In the genomic region with DNA sequence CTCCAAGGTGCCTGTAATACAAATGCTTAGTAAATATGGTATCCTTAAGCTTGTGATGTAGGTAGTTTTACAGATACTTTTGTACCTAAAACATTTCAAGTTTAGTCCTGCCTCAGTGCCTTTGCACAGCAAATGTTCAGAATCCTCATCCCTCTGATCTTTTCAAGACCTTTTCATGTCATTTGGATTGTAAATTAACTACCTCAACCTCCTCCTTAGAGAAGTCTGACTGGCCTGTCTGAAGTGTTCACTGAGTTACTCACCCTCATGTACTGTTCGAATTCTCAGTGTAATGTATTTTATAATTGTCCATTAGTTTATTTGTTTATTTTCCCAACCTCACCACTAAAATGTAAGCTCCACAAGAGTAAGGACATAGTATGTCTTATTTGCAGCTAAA, we compare ENCODE assay signal across 2 cellular contexts.
TF ChIP-seq lines count a peak whose summit lies in the region.

No MANE protein-coding gene starts in this region.

TF ChIP-seq in IMR-90, 13 proteins besides CTCF, POLR2A, EP300 and RAD21:
- TF ChIP-seq, protein P1, sequence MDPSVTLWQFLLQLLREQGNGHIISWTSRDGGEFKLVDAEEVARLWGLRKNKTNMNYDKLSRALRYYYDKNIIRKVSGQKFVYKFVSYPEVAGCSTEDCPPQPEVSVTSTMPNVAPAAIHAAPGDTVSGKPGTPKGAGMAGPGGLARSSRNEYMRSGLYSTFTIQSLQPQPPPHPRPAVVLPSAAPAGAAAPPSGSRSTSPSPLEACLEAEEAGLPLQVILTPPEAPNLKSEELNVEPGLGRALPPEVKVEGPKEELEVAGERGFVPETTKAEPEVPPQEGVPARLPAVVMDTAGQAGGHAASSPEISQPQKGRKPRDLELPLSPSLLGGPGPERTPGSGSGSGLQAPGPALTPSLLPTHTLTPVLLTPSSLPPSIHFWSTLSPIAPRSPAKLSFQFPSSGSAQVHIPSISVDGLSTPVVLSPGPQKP (IDR thresholded peaks at IDR 0.05; ENCODE audit: borderline replicate concordance, low read depth, low read length), result no peak
- TF ChIP-seq FOS (IDR thresholded peaks at IDR 0.05; ENCODE audit: low read depth, low read length) (no peak), RFX5 (IDR thresholded peaks at IDR 0.05; ENCODE audit: low read depth, low read length) (no peak), SMC3 (IDR thresholded peaks at IDR 0.05; ENCODE audit: low read depth, low read length) (no peak), BHLHE40 (IDR thresholded peaks at IDR 0.05; ENCODE audit: low read depth, low read length) (no peak), CEBPB (IDR thresholded peaks at IDR 0.05; ENCODE audit: low read depth, low read length) (no peak), MAFK (IDR thresholded peaks at IDR 0.05; ENCODE audit: low read depth, low read length) (no peak), RCOR1 (IDR thresholded peaks at IDR 0.05; ENCODE audit: insufficient replicate concordance, low read length) (no peak)
- TF ChIP-seq, protein P2, sequence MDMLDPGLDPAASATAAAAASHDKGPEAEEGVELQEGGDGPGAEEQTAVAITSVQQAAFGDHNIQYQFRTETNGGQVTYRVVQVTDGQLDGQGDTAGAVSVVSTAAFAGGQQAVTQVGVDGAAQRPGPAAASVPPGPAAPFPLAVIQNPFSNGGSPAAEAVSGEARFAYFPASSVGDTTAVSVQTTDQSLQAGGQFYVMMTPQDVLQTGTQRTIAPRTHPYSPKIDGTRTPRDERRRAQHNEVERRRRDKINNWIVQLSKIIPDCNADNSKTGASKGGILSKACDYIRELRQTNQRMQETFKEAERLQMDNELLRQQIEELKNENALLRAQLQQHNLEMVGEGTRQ (IDR thresholded peaks at IDR 0.05; ENCODE audit: low read depth, low read length), result no peak

TF ChIP-seq in GM12878, 131 proteins besides CTCF, POLR2A, EP300 and RAD21:
- TF ChIP-seq, protein P3, sequence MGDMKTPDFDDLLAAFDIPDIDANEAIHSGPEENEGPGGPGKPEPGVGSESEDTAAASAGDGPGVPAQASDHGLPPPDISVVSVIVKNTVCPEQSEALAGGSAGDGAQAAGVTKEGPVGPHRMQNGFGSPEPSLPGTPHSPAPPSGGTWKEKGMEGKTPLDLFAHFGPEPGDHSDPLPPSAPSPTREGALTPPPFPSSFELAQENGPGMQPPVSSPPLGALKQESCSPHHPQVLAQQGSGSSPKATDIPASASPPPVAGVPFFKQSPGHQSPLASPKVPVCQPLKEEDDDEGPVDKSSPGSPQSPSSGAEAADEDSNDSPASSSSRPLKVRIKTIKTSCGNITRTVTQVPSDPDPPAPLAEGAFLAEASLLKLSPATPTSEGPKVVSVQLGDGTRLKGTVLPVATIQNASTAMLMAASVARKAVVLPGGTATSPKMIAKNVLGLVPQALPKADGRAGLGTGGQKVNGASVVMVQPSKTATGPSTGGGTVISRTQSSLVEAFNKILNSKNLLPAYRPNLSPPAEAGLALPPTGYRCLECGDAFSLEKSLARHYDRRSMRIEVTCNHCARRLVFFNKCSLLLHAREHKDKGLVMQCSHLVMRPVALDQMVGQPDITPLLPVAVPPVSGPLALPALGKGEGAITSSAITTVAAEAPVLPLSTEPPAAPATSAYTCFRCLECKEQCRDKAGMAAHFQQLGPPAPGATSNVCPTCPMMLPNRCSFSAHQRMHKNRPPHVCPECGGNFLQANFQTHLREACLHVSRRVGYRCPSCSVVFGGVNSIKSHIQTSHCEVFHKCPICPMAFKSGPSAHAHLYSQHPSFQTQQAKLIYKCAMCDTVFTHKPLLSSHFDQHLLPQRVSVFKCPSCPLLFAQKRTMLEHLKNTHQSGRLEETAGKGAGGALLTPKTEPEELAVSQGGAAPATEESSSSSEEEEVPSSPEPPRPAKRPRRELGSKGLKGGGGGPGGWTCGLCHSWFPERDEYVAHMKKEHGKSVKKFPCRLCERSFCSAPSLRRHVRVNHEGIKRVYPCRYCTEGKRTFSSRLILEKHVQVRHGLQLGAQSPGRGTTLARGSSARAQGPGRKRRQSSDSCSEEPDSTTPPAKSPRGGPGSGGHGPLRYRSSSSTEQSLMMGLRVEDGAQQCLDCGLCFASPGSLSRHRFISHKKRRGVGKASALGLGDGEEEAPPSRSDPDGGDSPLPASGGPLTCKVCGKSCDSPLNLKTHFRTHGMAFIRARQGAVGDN (IDR thresholded peaks at IDR 0.05), result no peak
- TF ChIP-seq, protein P4, sequence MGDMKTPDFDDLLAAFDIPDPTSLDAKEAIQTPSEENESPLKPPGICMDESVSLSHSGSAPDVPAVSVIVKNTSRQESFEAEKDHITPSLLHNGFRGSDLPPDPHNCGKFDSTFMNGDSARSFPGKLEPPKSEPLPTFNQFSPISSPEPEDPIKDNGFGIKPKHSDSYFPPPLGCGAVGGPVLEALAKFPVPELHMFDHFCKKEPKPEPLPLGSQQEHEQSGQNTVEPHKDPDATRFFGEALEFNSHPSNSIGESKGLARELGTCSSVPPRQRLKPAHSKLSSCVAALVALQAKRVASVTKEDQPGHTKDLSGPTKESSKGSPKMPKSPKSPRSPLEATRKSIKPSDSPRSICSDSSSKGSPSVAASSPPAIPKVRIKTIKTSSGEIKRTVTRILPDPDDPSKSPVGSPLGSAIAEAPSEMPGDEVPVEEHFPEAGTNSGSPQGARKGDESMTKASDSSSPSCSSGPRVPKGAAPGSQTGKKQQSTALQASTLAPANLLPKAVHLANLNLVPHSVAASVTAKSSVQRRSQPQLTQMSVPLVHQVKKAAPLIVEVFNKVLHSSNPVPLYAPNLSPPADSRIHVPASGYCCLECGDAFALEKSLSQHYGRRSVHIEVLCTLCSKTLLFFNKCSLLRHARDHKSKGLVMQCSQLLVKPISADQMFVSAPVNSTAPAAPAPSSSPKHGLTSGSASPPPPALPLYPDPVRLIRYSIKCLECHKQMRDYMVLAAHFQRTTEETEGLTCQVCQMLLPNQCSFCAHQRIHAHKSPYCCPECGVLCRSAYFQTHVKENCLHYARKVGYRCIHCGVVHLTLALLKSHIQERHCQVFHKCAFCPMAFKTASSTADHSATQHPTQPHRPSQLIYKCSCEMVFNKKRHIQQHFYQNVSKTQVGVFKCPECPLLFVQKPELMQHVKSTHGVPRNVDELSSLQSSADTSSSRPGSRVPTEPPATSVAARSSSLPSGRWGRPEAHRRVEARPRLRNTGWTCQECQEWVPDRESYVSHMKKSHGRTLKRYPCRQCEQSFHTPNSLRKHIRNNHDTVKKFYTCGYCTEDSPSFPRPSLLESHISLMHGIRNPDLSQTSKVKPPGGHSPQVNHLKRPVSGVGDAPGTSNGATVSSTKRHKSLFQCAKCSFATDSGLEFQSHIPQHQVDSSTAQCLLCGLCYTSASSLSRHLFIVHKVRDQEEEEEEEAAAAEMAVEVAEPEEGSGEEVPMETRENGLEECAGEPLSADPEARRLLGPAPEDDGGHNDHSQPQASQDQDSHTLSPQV (IDR thresholded peaks at IDR 0.05), result no peak
- TF ChIP-seq SUPT20H (IDR thresholded peaks at IDR 0.05; ENCODE audit: borderline replicate concordance, control insufficient read depth, low read depth, low read length), result no peak
- TF ChIP-seq STAT3 (IDR thresholded peaks at IDR 0.05; ENCODE audit: low read depth, low read length), result no peak
- TF ChIP-seq, protein P5, sequence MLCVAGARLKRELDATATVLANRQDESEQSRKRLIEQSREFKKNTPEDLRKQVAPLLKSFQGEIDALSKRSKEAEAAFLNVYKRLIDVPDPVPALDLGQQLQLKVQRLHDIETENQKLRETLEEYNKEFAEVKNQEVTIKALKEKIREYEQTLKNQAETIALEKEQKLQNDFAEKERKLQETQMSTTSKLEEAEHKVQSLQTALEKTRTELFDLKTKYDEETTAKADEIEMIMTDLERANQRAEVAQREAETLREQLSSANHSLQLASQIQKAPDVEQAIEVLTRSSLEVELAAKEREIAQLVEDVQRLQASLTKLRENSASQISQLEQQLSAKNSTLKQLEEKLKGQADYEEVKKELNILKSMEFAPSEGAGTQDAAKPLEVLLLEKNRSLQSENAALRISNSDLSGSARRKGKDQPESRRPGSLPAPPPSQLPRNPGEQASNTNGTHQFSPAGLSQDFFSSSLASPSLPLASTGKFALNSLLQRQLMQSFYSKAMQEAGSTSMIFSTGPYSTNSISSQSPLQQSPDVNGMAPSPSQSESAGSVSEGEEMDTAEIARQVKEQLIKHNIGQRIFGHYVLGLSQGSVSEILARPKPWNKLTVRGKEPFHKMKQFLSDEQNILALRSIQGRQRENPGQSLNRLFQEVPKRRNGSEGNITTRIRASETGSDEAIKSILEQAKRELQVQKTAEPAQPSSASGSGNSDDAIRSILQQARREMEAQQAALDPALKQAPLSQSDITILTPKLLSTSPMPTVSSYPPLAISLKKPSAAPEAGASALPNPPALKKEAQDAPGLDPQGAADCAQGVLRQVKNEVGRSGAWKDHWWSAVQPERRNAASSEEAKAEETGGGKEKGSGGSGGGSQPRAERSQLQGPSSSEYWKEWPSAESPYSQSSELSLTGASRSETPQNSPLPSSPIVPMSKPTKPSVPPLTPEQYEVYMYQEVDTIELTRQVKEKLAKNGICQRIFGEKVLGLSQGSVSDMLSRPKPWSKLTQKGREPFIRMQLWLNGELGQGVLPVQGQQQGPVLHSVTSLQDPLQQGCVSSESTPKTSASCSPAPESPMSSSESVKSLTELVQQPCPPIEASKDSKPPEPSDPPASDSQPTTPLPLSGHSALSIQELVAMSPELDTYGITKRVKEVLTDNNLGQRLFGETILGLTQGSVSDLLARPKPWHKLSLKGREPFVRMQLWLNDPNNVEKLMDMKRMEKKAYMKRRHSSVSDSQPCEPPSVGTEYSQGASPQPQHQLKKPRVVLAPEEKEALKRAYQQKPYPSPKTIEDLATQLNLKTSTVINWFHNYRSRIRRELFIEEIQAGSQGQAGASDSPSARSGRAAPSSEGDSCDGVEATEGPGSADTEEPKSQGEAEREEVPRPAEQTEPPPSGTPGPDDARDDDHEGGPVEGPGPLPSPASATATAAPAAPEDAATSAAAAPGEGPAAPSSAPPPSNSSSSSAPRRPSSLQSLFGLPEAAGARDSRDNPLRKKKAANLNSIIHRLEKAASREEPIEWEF (IDR thresholded peaks at IDR 0.05; ENCODE audit: insufficient replicate concordance, low read depth, low read length), result no peak
- TF ChIP-seq ZNF217 (IDR thresholded peaks at IDR 0.05), result no peak
- TF ChIP-seq, protein P6, sequence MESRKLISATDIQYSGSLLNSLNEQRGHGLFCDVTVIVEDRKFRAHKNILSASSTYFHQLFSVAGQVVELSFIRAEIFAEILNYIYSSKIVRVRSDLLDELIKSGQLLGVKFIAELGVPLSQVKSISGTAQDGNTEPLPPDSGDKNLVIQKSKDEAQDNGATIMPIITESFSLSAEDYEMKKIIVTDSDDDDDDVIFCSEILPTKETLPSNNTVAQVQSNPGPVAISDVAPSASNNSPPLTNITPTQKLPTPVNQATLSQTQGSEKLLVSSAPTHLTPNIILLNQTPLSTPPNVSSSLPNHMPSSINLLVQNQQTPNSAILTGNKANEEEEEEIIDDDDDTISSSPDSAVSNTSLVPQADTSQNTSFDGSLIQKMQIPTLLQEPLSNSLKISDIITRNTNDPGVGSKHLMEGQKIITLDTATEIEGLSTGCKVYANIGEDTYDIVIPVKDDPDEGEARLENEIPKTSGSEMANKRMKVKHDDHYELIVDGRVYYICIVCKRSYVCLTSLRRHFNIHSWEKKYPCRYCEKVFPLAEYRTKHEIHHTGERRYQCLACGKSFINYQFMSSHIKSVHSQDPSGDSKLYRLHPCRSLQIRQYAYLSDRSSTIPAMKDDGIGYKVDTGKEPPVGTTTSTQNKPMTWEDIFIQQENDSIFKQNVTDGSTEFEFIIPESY (IDR thresholded peaks at IDR 0.05), result no peak
- TF ChIP-seq, protein P7, sequence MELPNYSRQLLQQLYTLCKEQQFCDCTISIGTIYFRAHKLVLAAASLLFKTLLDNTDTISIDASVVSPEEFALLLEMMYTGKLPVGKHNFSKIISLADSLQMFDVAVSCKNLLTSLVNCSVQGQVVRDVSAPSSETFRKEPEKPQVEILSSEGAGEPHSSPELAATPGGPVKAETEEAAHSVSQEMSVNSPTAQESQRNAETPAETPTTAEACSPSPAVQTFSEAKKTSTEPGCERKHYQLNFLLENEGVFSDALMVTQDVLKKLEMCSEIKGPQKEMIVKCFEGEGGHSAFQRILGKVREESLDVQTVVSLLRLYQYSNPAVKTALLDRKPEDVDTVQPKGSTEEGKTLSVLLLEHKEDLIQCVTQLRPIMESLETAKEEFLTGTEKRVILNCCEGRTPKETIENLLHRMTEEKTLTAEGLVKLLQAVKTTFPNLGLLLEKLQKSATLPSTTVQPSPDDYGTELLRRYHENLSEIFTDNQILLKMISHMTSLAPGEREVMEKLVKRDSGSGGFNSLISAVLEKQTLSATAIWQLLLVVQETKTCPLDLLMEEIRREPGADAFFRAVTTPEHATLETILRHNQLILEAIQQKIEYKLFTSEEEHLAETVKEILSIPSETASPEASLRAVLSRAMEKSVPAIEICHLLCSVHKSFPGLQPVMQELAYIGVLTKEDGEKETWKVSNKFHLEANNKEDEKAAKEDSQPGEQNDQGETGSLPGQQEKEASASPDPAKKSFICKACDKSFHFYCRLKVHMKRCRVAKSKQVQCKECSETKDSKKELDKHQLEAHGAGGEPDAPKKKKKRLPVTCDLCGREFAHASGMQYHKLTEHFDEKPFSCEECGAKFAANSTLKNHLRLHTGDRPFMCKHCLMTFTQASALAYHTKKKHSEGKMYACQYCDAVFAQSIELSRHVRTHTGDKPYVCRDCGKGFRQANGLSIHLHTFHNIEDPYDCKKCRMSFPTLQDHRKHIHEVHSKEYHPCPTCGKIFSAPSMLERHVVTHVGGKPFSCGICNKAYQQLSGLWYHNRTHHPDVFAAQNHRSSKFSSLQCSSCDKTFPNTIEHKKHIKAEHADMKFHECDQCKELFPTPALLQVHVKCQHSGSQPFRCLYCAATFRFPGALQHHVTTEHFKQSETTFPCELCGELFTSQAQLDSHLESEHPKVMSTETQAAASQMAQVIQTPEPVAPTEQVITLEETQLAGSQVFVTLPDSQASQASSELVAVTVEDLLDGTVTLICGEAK (IDR thresholded peaks at IDR 0.05; ENCODE audit: borderline replicate concordance), result no peak
- TF ChIP-seq ZNF207 (IDR thresholded peaks at IDR 0.05; ENCODE audit: borderline replicate concordance), result no peak
- no peak for TF ChIP-seq CREB1 (IDR thresholded peaks at IDR 0.05; ENCODE audit: low read depth)
- no peak for TF ChIP-seq MEF2B (IDR thresholded peaks at IDR 0.05; ENCODE audit: partially characterized antibody, poor library complexity, severe bottlenecking)
- no peak for TF ChIP-seq PML (IDR thresholded peaks at IDR 0.05; ENCODE audit: low read length)
- no peak for TF ChIP-seq HDGF (IDR thresholded peaks at IDR 0.05)
